9 cellular contexts compared by ENCODE assay signal in genomic region chr19:16074488-16075365, GRCh38. TPM values are rescaled to one million over a fixed set of nuclear protein-coding genes. Genes with fewer than 3 reads are reported as not detected.
DNase-seq lines count a peak whose midpoint lies in the region; ATAC-seq and TF ChIP-seq lines count a peak whose summit lies in the region.
"Had no signal": no experiment of that assay in that cellular context is flagged by ENCODE, and none has a peak within 500 bp of the region (broad histone marks: within the 10 kb centered on the region; RNA-seq: fewer than 3 reads in every experiment).

No MANE protein-coding gene starts in this region.

- peak overlapping the region; percentile 82 for H3K4me3 Mint-ChIP-seq in Caco-2 (ENCODE audit: unreplicated experiment)

- WGBS in esophagus, 2 donors = 89 to 91% methylated on average over 10 of the region's 10 CpGs

- ATAC-seq in gastrocnemius medialis = no peak
- ATAC-seq in GM18511 (IDR thresholded peaks at IDR 0.05; ENCODE audit: unreplicated experiment) = no peak
- ATAC-seq in HG03196 (IDR thresholded peaks at IDR 0.05; ENCODE audit: unreplicated experiment) = no peak

- H3K27me3 ChIP-seq in Caco-2 (replicated peaks; ENCODE audit: control insufficient read depth, insufficient read depth, low read length) (no peaks in the 10 kb centered on the region), SU-DHL-6 (ENCODE audit: low read length) (no peaks in the 10 kb centered on the region), esophagus (ENCODE audit: control insufficient read depth in 1 of 2, insufficient read depth in 2 of 2, low read length in 2 of 2) (no peaks in the 10 kb centered on the region), gastrocnemius medialis (peaks cover 4 to 29% (median 16%) of the 10 kb centered on the region in 3 donors)

- no peaks in the 10 kb centered on the region for H3K27me3 Mint-ChIP-seq in Caco-2 (ENCODE audit: insufficient read depth, unreplicated experiment)

- no peak overlapping the region for H3K4me2 ChIP-seq in SU-DHL-6 (ENCODE audit: low read depth, low read length, poor library complexity, severe bottlenecking)

- no peak for TF ChIP-seq CTCF in Caco-2 (IDR thresholded peaks at IDR 0.05; ENCODE audit: insufficient read depth in 1 of 2, low read depth in 1 of 2, low read length in 1 of 2, severe bottlenecking in 1 of 2, unreplicated experiment in 1 of 2)
- TF ChIP-seq CTCF in SU-DHL-6 (IDR thresholded peaks at IDR 0.05; ENCODE audit: insufficient read depth, low read length, poor library complexity, severe bottlenecking) = no peak
- TF ChIP-seq CTCF in gastrocnemius medialis (IDR thresholded peaks at IDR 0.05 in 4 of 5, conservative IDR thresholded peaks at IDR 0.05 in 1 of 5) = no peak

- H3K9ac ChIP-seq in SU-DHL-6 (ENCODE audit: low read length) = no peak overlapping the region

- H3K4me3 ChIP-seq in Caco-2 (ENCODE audit: low read depth, low read length) (no peak overlapping the region), SU-DHL-6 (ENCODE audit: insufficient read depth, low read length, poor library complexity, severe bottlenecking) (no peak overlapping the region), esophagus (ENCODE audit: low read depth in 1 of 2, low read length in 2 of 2) (no peak overlapping the region), gastrocnemius medialis (no peak overlapping the region)

- H3K4me1 Mint-ChIP-seq in Caco-2 (ENCODE audit: low read depth, unreplicated experiment) = peaks cover 18% of the 10 kb centered on the region

- CTCF ChIA-PET in Caco-2 (lab: Charles Lee) = no interaction called here

- H3F3A ChIP-seq in SU-DHL-6 (ENCODE audit: insufficient read depth) = peaks cover 45% of the 10 kb centered on the region

- peak overlapping the region; percentile 90 for H3K27ac Mint-ChIP-seq in Caco-2 (ENCODE audit: unreplicated experiment)

- H3K27ac ChIP-seq in SU-DHL-6 (ENCODE audit: low read depth, low read length) (0 out of 2 replicates have a peak overlapping the region, but pooled peaks have one; percentile 13), esophagus (ENCODE audit: low read depth in 2 of 2, low read length in 1 of 2) (peak overlapping the region; percentile 97 to 98), gastrocnemius medialis (peak overlapping the region; percentile 79 to 92 (median 91))

- no peaks in the 10 kb centered on the region for H3K9me3 ChIP-seq in Caco-2
- H3K9me3 ChIP-seq in SU-DHL-6 (ENCODE audit: insufficient read depth, low read length) = no peaks in the 10 kb centered on the region
- no peaks in the 10 kb centered on the region for H3K9me3 ChIP-seq in esophagus (ENCODE audit: control insufficient read depth in 2 of 2, insufficient read depth in 1 of 2, low read depth in 1 of 2, low read length in 1 of 2)
- H3K9me3 ChIP-seq in gastrocnemius medialis = no peaks in the 10 kb centered on the region

- no peaks in the 10 kb centered on the region for H4K20me1 ChIP-seq in SU-DHL-6 (ENCODE audit: low read depth, low read length)

- H3K4me1 ChIP-seq in Caco-2 (peaks cover 15% of the 10 kb centered on the region), esophagus (ENCODE audit: control insufficient read depth in 2 of 2, insufficient read depth in 2 of 2, low read length in 1 of 2) (peaks cover 0 to 13% of the 10 kb centered on the region in 2 donors), gastrocnemius medialis (peaks cover 1 to 22% of the 10 kb centered on the region in 2 donors)

- no peaks in the 10 kb centered on the region for H3K9me2 ChIP-seq in SU-DHL-6 (replicated peaks; ENCODE audit: insufficient read depth, low read length)

- no peaks in the 10 kb centered on the region for H3K9me3 Mint-ChIP-seq in Caco-2 (ENCODE audit: unreplicated experiment)

- H3K79me2 ChIP-seq in SU-DHL-6 (ENCODE audit: insufficient read depth, low read length) = peaks cover 21% of the 10 kb centered on the region

- DNase-seq in Caco-2 = no peak
- DNase-seq in gastrocnemius medialis = no peak
- DNase-seq in kidney tubule cell (ENCODE audit: low spot score) = no peak
- DNase-seq in hippocampal formation (lab: John Stamatoyannopoulos, UW) = no peak
- DNase-seq: NCI-H510A had no signal

- TF ChIP-seq POLR2A in gastrocnemius medialis (IDR thresholded peaks at IDR 0.05) = no peak

- H3K36me3 ChIP-seq in Caco-2 (ENCODE audit: control insufficient read depth, insufficient read depth, low read length) = no peaks in the 10 kb centered on the region
- no peaks in the 10 kb centered on the region for H3K36me3 ChIP-seq in SU-DHL-6 (ENCODE audit: low read length)
- peaks cover 2 to 6% of the 10 kb centered on the region in 2 donors for H3K36me3 ChIP-seq in esophagus (ENCODE audit: control insufficient read depth in 2 of 2, insufficient read depth in 2 of 2, low read length in 1 of 2)
- no peaks in the 10 kb centered on the region for H3K36me3 ChIP-seq in gastrocnemius medialis

- no peak overlapping the region for H2AFZ ChIP-seq in SU-DHL-6 (ENCODE audit: low read depth, low read length, severe bottlenecking)

- peaks cover 42% of the 10 kb centered on the region for H3K36me3 Mint-ChIP-seq in Caco-2 (ENCODE audit: insufficient read depth, unreplicated experiment)

- no TSS peak for BruUV-seq in Caco-2 (replicated peaks; lab: Mats Ljungman, UMichigan)

- intact Hi-C loops in Caco-2 (cut with micrococcal nuclease; ENCODE audit: unreplicated experiment) (no loop called here), gastrocnemius medialis (cut with DNase I; ENCODE audit: low total_unique reads) (no loop called here)

- POLR2A ChIA-PET in Caco-2 (lab: Charles Lee) = interaction anchor here (0.5 kb wide), 1 partner anchor 70 kb away, joined by 6 read pairs; no protein-coding TSS in a partner anchor

- in situ Hi-C loops in gastrocnemius medialis (cut with MboI; ENCODE audit: low sequenced_read_pairs in 4 of 4) = no loop called here

RNA-seq across cellular contexts. Expression of gene TPM4, which starts 1.6 kb away (rescaled TPM):
- total RNA-seq in Caco-2 (2022) (368 and 392 TPM in 2 replicates), gastrocnemius medialis (10 to 100 TPM; 21.8 to 62.8 (median 44.1) TPM)
- 100 to 1,000 TPM; 350 to 439 TPM for polyA plus RNA-seq in esophagus

RNA-seq across cellular contexts. Expression of gene RAB8A, which starts 37.0 kb away (rescaled TPM):
- total RNA-seq in Caco-2 (2022) (108 and 129 TPM in 2 replicates), gastrocnemius medialis (10 to 100 TPM in 1 of 4 donors, 1 to 10 TPM in 3; 8.3 to 12.1 (median 9.2) TPM)
- polyA plus RNA-seq in esophagus = 10 to 100 TPM; 24.9 to 34.1 TPM

Comparison
In these comparisons a context has a peak if more than half of its experiments do, and no peak if none do; other contexts are left out.
1. H3K27ac ChIP-seq: peak in every context shown above with its lines; median percentile 98 in esophagus; 91 in gastrocnemius medialis; 13 in SU-DHL-6.